11 cellular contexts compared by ENCODE assay signal in the genomic region with DNA sequence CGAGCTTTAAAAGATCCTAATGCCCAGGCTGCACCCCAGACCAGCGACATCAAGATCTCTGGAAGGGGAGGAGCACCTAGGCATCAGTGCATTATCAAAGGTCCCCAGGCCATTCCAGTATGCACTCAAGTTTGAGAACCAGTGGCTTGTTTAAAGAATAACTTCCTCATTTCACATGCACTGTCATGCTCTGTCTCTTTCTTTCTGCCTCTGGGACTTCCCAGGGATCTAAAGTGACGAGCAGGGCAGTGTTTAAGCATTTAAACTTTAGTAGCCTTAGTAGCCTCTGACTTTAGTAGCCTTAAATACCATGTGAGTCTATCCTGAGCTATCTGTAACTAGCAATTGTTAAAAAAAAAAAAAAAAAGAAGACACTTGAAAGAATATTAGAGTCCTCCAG.
A peak's percentile ranks its signal among the peaks of the same experiment; 100 is the strongest.
DNase-seq lines count a peak whose midpoint lies in the region; ATAC-seq lines count a peak whose summit lies in the region.
"Had no signal": no experiment of that assay in that cellular context is flagged by ENCODE, and none has a peak within 500 bp of the region (broad histone marks: within the 10 kb centered on the region; RNA-seq: fewer than 3 reads in every experiment).

No MANE protein-coding gene starts in this region.

- DNase-seq in medulla oblongata (ENCODE audit: extremely low spot score) (peak; percentile 33), T-helper 1 cell (no peak)
- no peak for DNase-seq in central memory CD4-positive, alpha-beta T cell
- no peak for DNase-seq in activated CD4-positive, alpha-beta T cell treated with anti-CD3 and anti-CD28 coated beads for 4 hours
- no peak for DNase-seq in stimulated activated CD4-positive, alpha-beta T cell treated with anti-CD3 and anti-CD28 coated beads, Interleukin-4, amount 100 ng/mL, for 1 hour
- DNase-seq: NCI-H2107; stimulated activated CD4-positive, alpha-beta T cell treated with anti-CD3 and anti-CD28 coated beads, Interleukin-15, amount 100 ng/mL, for 24 hours; substantia nigra had no signal

- peak; percentile 96 for ATAC-seq in GM18870 (IDR thresholded peaks at IDR 0.05; ENCODE audit: unreplicated experiment)
- peak; percentile 88 for ATAC-seq in GM21723 (IDR thresholded peaks at IDR 0.05; ENCODE audit: unreplicated experiment)
- peak; percentile 85 for ATAC-seq in HG03457 (IDR thresholded peaks at IDR 0.05; ENCODE audit: unreplicated experiment)
